ENCODE assay signal across 8 cellular contexts in genomic region chr13:106533101-106533939, GRCh38. TPM values are rescaled to one million over a fixed set of nuclear protein-coding genes. Genes with fewer than 3 reads are reported as not detected.
A peak's percentile ranks its signal among the peaks of the same experiment; 100 is the strongest.
DNase-seq lines count a peak whose midpoint lies in the region; ATAC-seq and TF ChIP-seq lines count a peak whose summit lies in the region.

No MANE protein-coding gene starts in this region.

- H3K36me3 ChIP-seq in ACC112 (ENCODE audit: insufficient read depth, low read length) (no peaks in the 10 kb centered on the region), mucosa of rectum (ENCODE audit: control insufficient read depth in 2 of 2, insufficient read depth in 2 of 2, low read length in 2 of 2) (no peaks in the 10 kb centered on the region), thyroid gland (no peaks in the 10 kb centered on the region)

- DNase-seq in GM12865 (ENCODE audit: low read depth) (peak; percentile 34), NCI-H2171 (lab: John Stamatoyannopoulos, UW) (peak; percentile 51), fibroblast of gingiva (ENCODE audit: low read depth) (peak; percentile 75), thyroid gland (peak; percentile 86 to 90)
- DNase-seq in activated CD8-positive, alpha-beta memory T cell treated with anti-CD3 and anti-CD28 coated beads, Interleukin-2, amount 50 U/mL, for 48 hours, result peak; percentile 58

- H3K4me1 ChIP-seq in ACC112 (ENCODE audit: control insufficient read depth, insufficient read depth, low read length, unreplicated experiment) (peaks cover 4% of the 10 kb centered on the region), mucosa of rectum (ENCODE audit: control insufficient read depth in 2 of 2, insufficient read depth in 2 of 2, low read length in 2 of 2) (peaks cover 11 to 23% of the 10 kb centered on the region in 2 donors), thyroid gland (peaks cover 0 to 6% of the 10 kb centered on the region in 2 donors)

- WGBS in thyroid gland, 2 donors, result 5 to 9% methylated on average over 39 to 44 of the region's 44 CpGs

- no peak for TF ChIP-seq POLR2A in thyroid gland (IDR thresholded peaks at IDR 0.05)

- intact Hi-C loops in thyroid gland (cut with DNase I), result loop anchor here (10.0 kb wide), 1 partner anchor 449 kb away; no protein-coding TSS in a partner anchor

- H3K79me2 ChIP-seq in ACC112 (ENCODE audit: control insufficient read depth, insufficient read depth, low read length, unreplicated experiment), result no peaks in the 10 kb centered on the region

- H3K9ac ChIP-seq in mucosa of rectum (ENCODE audit: low read depth in 1 of 2, low read length in 2 of 2), result peak overlapping the region; percentile 88 to 97

- peak overlapping the region; percentile 43 for H2AFZ ChIP-seq in ACC112 (ENCODE audit: low read length, unreplicated experiment)

- H3K27ac ChIP-seq in ACC112 (ENCODE audit: low read depth, low read length), result no peak overlapping the region
- peak overlapping the region; percentile 78 to 86 for H3K27ac ChIP-seq in mucosa of rectum (ENCODE audit: low read depth in 2 of 2, low read length in 2 of 2)
- peak overlapping the region; percentile 44 to 77 (median 73) for H3K27ac ChIP-seq in thyroid gland

- no peaks in the 10 kb centered on the region for H3K9me3 ChIP-seq in mucosa of rectum (ENCODE audit: control insufficient read depth in 2 of 2, low read length in 2 of 2)
- no peaks in the 10 kb centered on the region for H3K9me3 ChIP-seq in thyroid gland

- H3K27me3 ChIP-seq in ACC112 (ENCODE audit: insufficient read depth, low read length) (peaks cover 24% of the 10 kb centered on the region), mucosa of rectum (ENCODE audit: control insufficient read depth in 2 of 2, insufficient read depth in 2 of 2, low read length in 2 of 2) (peaks cover 0 to 5% of the 10 kb centered on the region in 2 donors), thyroid gland (no peaks in the 10 kb centered on the region)

- TF ChIP-seq CTCF in GM12865 (IDR thresholded peaks at IDR 0.05; ENCODE audit: insufficient read depth, low read depth, low read length, missing control alignments), result peak; percentile 5
- peak in 4 of 6 experiments; percentile 31 to 76 (median 49) for TF ChIP-seq CTCF in thyroid gland (IDR thresholded peaks at IDR 0.05)

- ATAC-seq in HG03097 (IDR thresholded peaks at IDR 0.05; ENCODE audit: low FRiP score, unreplicated experiment), result no peak

- H3K4me3 ChIP-seq in ACC112 (ENCODE audit: low read depth, low read length), result peak overlapping the region; percentile 70
- H3K4me3 ChIP-seq in GM12865 (ENCODE audit: low read depth, low read length), result no peak overlapping the region
- H3K4me3 ChIP-seq in mucosa of rectum (ENCODE audit: low read length in 2 of 2), result peak overlapping the region; percentile 68 to 83
- H3K4me3 ChIP-seq in thyroid gland (replicated peaks in 1 of 3), result peak overlapping the region in 2 of 3 donors; percentile 63 to 68

RNA-seq across cellular contexts. Expression of gene EFNB2, which starts 2.1 kb away (rescaled TPM):
- 10 to 100 TPM; 10.8 to 22.5 (median 17.0) TPM for total RNA-seq in thyroid gland

RNA-seq across cellular contexts. Expression of gene ARGLU1, which starts 34.6 kb away (rescaled TPM):
- 100 to 1,000 TPM in 3 of 4 donors, 10 to 100 TPM in 1; 73.9 to 165 (median 119) TPM for total RNA-seq in thyroid gland

Comparison
In these comparisons a context has a peak if more than half of its experiments do, and no peak if none do; other contexts are left out.
1. DNase-seq: peak in every context shown above with its lines; median percentile 88 in thyroid gland; 75 in fibroblast of gingiva; 58 in activated CD8-positive, alpha-beta memory T cell treated with anti-CD3 and anti-CD28 coated beads, Interleukin-2, amount 50 U/mL, for 48 hours; 51 in NCI-H2171; 34 in GM12865.